Comparison of ENCODE assay signal across 11 cellular contexts in genomic region chr11:73323464-73323863, GRCh38. TPM values are rescaled to one million over a fixed set of nuclear protein-coding genes. Genes with fewer than 3 reads are reported as not detected.
DNase-seq lines count a peak whose midpoint lies in the region; ATAC-seq and TF ChIP-seq lines count a peak whose summit lies in the region.
"Had no signal": no experiment of that assay in that cellular context is flagged by ENCODE, and none has a peak within 500 bp of the region (broad histone marks: within the 10 kb centered on the region; RNA-seq: fewer than 3 reads in every experiment).

No MANE protein-coding gene starts in this region.

- H3F3A ChIP-seq in PC-9 (ENCODE audit: insufficient read depth, low read depth): peaks cover 16% of the 10 kb centered on the region; the same call in 1 of the 2 replicates

- peaks cover 10% of the 10 kb centered on the region for H3K9me3 Mint-ChIP-seq in glutamatergic neuron (ENCODE audit: unreplicated experiment)
- no peaks in the 10 kb centered on the region for H3K9me3 Mint-ChIP-seq in nephron progenitor cell
- no peaks in the 10 kb centered on the region for H3K9me3 Mint-ChIP-seq in naive thymus-derived CD4-positive, alpha-beta T cell
- H3K9me3 Mint-ChIP-seq: T-helper 1 cell treated with Interleukin-12 subunit alpha and Interleukin-12 subunit beta and Interleukin-4 antibody, amounts not matched to agents 30 μg/mL and 1 μg/mL, for 36 hours had no signal

- H3K9me3 ChIP-seq in AG04450 (ENCODE audit: control insufficient read depth, insufficient read depth, low read length) (no peaks in the 10 kb centered on the region; the same call in 1 of the 2 replicates), PC-9 (ENCODE audit: insufficient read depth, low read depth) (no peaks in the 10 kb centered on the region)
- H3K9me3 ChIP-seq in naive thymus-derived CD4-positive, alpha-beta T cell (ENCODE audit: control insufficient read depth in 2 of 3, low read length in 3 of 3): no peaks in the 10 kb centered on the region

- no TSS peak for BruUV-seq in PC-9 (replicated peaks; lab: Mats Ljungman, UMichigan)

- POLR2A ChIA-PET in AG04450 (lab: Yijun Ruan, JAX): interaction anchor here (0.6 to 5.7 kb wide), 4 partner anchors 11 to 49 kb away, joined by 3 to 61 read pairs (median 6); partner anchors contain the start of gene ARHGEF17
- POLR2A ChIA-PET in PC-9 (lab: Charles Lee; ENCODE audit: unreplicated experiment): no interaction called here
- POLR2A ChIA-PET in naive thymus-derived CD4-positive, alpha-beta T cell (lab: Charles Lee): no interaction called here

- peaks cover 7% of the 10 kb centered on the region; the same call in 1 of the 2 replicates for H4K20me1 ChIP-seq in PC-9 (ENCODE audit: insufficient read depth)

- TF ChIP-seq CTCF in AG04450 (IDR thresholded peaks at IDR 0.05; ENCODE audit: low read depth, low read length) (peak; percentile 47), glutamatergic neuron (IDR thresholded peaks at IDR 0.05; ENCODE audit: partially characterized antibody, unreplicated experiment) (no peak), nephron progenitor cell (IDR thresholded peaks at IDR 0.05) (no peak), PC-9 (conservative IDR thresholded peaks at IDR 0.05) (no peak)

- H3K36me3 ChIP-seq in PC-9 (ENCODE audit: low read depth): no peaks in the 10 kb centered on the region
- H3K36me3 ChIP-seq in naive thymus-derived CD4-positive, alpha-beta T cell (ENCODE audit: control insufficient read depth in 2 of 3, insufficient read depth in 3 of 3, low read length in 3 of 3): no peaks in the 10 kb centered on the region

- ATAC-seq in SK-N-SH treated with all-trans-retinoic acid at 6 μM for 48 hours: peak; percentile 67
- no peak for ATAC-seq in HG03045 (IDR thresholded peaks at IDR 0.05; ENCODE audit: unreplicated experiment)
- no peak for ATAC-seq in HG03095 (IDR thresholded peaks at IDR 0.05; ENCODE audit: unreplicated experiment)
- no peak for ATAC-seq in naive thymus-derived CD4-positive, alpha-beta T cell

- H3K36me3 Mint-ChIP-seq in glutamatergic neuron (ENCODE audit: unreplicated experiment): no peaks in the 10 kb centered on the region
- H3K36me3 Mint-ChIP-seq in nephron progenitor cell (ENCODE audit: low read depth): peaks cover 22% of the 10 kb centered on the region
- H3K36me3 Mint-ChIP-seq in naive thymus-derived CD4-positive, alpha-beta T cell: peaks cover 0 to 4% (median 0%) of the 10 kb centered on the region in 5 donors

- intact Hi-C loops in PC-9 (cut with micrococcal nuclease; ENCODE audit: unreplicated experiment): no loop called here
- intact Hi-C loops in naive thymus-derived CD4-positive, alpha-beta T cell (cut with micrococcal nuclease): no loop called here

- no peak overlapping the region for H2AFZ ChIP-seq in PC-9

- peaks cover 9% of the 10 kb centered on the region for H3K27me3 Mint-ChIP-seq in glutamatergic neuron (ENCODE audit: unreplicated experiment)
- peaks cover 6% of the 10 kb centered on the region for H3K27me3 Mint-ChIP-seq in nephron progenitor cell (ENCODE audit: low read depth, poor library complexity)
- H3K27me3 Mint-ChIP-seq in naive thymus-derived CD4-positive, alpha-beta T cell: no peaks in the 10 kb centered on the region

- peaks cover 12% of the 10 kb centered on the region for H3K4me1 ChIP-seq in PC-9 (replicated peaks; ENCODE audit: insufficient read depth)
- H3K4me1 ChIP-seq in naive thymus-derived CD4-positive, alpha-beta T cell (ENCODE audit: control insufficient read depth in 2 of 2, insufficient read depth in 2 of 2, low read length in 2 of 2): no peaks in the 10 kb centered on the region

- DNase-seq in AG04450 (ENCODE audit: low read depth, low spot score): no peak
- DNase-seq in glutamatergic neuron: peak; percentile 50
- DNase-seq in nephron progenitor cell: peak; percentile 77
- no peak for DNase-seq in PC-9
- no peak for DNase-seq in naive thymus-derived CD4-positive, alpha-beta T cell

- no peaks in the 10 kb centered on the region for H3K27me3 ChIP-seq in AG04450 (ENCODE audit: control insufficient read depth, insufficient read depth, low read length)
- H3K27me3 ChIP-seq in PC-9 (ENCODE audit: insufficient read depth, low read depth): no peaks in the 10 kb centered on the region
- no peaks in the 10 kb centered on the region for H3K27me3 ChIP-seq in naive thymus-derived CD4-positive, alpha-beta T cell (ENCODE audit: control insufficient read depth in 2 of 2, insufficient read depth in 2 of 2, low read length in 2 of 2)

- H3K4me3 ChIP-seq in AG04450 (ENCODE audit: low read depth, low read length) (peak overlapping the region; percentile 27; the same call in 1 of the 2 replicates), PC-9 (no peak overlapping the region)
- H3K4me3 ChIP-seq in naive thymus-derived CD4-positive, alpha-beta T cell (ENCODE audit: low read length): no peak overlapping the region

- no peaks in the 10 kb centered on the region for H3K79me2 ChIP-seq in PC-9 (ENCODE audit: low read depth)

- no peaks in the 10 kb centered on the region for H3K9me2 ChIP-seq in PC-9 (ENCODE audit: insufficient read depth)

- H3K4me1 Mint-ChIP-seq in glutamatergic neuron (ENCODE audit: low read depth, unreplicated experiment): peaks cover 50% of the 10 kb centered on the region
- peaks cover 94% of the 10 kb centered on the region for H3K4me1 Mint-ChIP-seq in nephron progenitor cell
- peaks cover 0 to 11% (median 8%) of the 10 kb centered on the region in 7 donors for H3K4me1 Mint-ChIP-seq in naive thymus-derived CD4-positive, alpha-beta T cell

- peak overlapping the region; percentile 85 for H3K27ac Mint-ChIP-seq in glutamatergic neuron (ENCODE audit: unreplicated experiment)
- peak overlapping the region; percentile 82 for H3K27ac Mint-ChIP-seq in nephron progenitor cell
- H3K27ac Mint-ChIP-seq in naive thymus-derived CD4-positive, alpha-beta T cell: no peak overlapping the region
- H3K27ac Mint-ChIP-seq: T-helper 1 cell treated with Interleukin-12 subunit alpha and Interleukin-12 subunit beta and Interleukin-4 antibody, amounts not matched to agents 30 μg/mL and 1 μg/mL, for 36 hours had no signal

- H3K4me2 ChIP-seq in PC-9: no peak overlapping the region

- CTCF ChIA-PET in AG04450 (lab: Charles Lee) (interaction anchor here (2.1 to 3.2 kb wide), 4 partner anchors 9 to 28 kb away, joined by 8 to 18 read pairs (median 12); no protein-coding TSS in a partner anchor), PC-9 (lab: Charles Lee) (interaction anchor here (0.6 kb wide), 1 partner anchor 16 kb away, joined by 6 read pairs; no protein-coding TSS in a partner anchor)
- CTCF ChIA-PET in naive thymus-derived CD4-positive, alpha-beta T cell (lab: Charles Lee): interaction anchor here (3.3 kb wide), 1 partner anchor 12 kb away, joined by 12 read pairs; no protein-coding TSS in a partner anchor

- H3K4me3 Mint-ChIP-seq in glutamatergic neuron (ENCODE audit: unreplicated experiment): peak overlapping the region; percentile 21
- H3K4me3 Mint-ChIP-seq in nephron progenitor cell: peak overlapping the region; percentile 55
- no peak overlapping the region for H3K4me3 Mint-ChIP-seq in naive thymus-derived CD4-positive, alpha-beta T cell
- H3K4me3 Mint-ChIP-seq: T-helper 1 cell treated with Interleukin-12 subunit alpha and Interleukin-12 subunit beta and Interleukin-4 antibody, amounts not matched to agents 30 μg/mL and 1 μg/mL, for 36 hours had no signal

- H3K27ac ChIP-seq in AG04450 (ENCODE audit: low read depth, low read length) (peak overlapping the region; percentile 87), PC-9 (no peak overlapping the region)
- no peak overlapping the region for H3K27ac ChIP-seq in naive thymus-derived CD4-positive, alpha-beta T cell (ENCODE audit: low read depth, low read length)
- H3K27ac ChIP-seq: C4-2B had no signal

TF ChIP-seq in SK-N-SH treated with all-trans-retinoic acid at 6 μM for 48 hours, 23 proteins besides CTCF, POLR2A, EP300 and RAD21:
- TF ChIP-seq ZFP3 (CRISPR knock-in tag; IDR thresholded peaks at IDR 0.05): peak; percentile 48; the same call in 1 of the 2 replicates
- TF ChIP-seq PPARA (CRISPR knock-in tag; IDR thresholded peaks at IDR 0.05; ENCODE audit: borderline replicate concordance): no peak

RNA-seq across cellular contexts. Expression of gene ARHGEF17, which starts 15.4 kb away (rescaled TPM):
- 30.6 and 45.2 TPM in 2 replicates for polyA plus RNA-seq in AG04450 (2011; rRNA removed)
- polyA minus RNA-seq in AG04450 (2011; rRNA and poly(A)+ RNA removed): 54.5 and 62.4 TPM in 2 replicates
- total RNA-seq in glutamatergic neuron (ENCODE audit: unreplicated experiment) (43.3 TPM), PC-9 (2021) (56.9 and 62.1 TPM in 2 replicates)
- total RNA-seq in naive thymus-derived CD4-positive, alpha-beta T cell: 1 to 10 TPM in 1 of 5 experiments, under 1 TPM in 2, not detected in 2; 0.11 to 1.1 (median 0.98) TPM
- polyA plus RNA-seq in naive thymus-derived CD4-positive, alpha-beta T cell: not detected

RNA-seq across cellular contexts. Expression of gene P2RY6, which starts 51.3 kb away (rescaled TPM):
- not detected in 2 replicates for polyA plus RNA-seq in AG04450 (2011; rRNA removed)
- polyA minus RNA-seq in AG04450 (2011; rRNA and poly(A)+ RNA removed): not detected in 2 replicates
- total RNA-seq in glutamatergic neuron (ENCODE audit: unreplicated experiment) (not detected), PC-9 (2021) (29.7 and 34.7 TPM in 2 replicates)
- total RNA-seq in naive thymus-derived CD4-positive, alpha-beta T cell: 1 to 10 TPM in 1 of 5 experiments, under 1 TPM in 2, not detected in 2; 0.34 to 1.8 (median 0.92) TPM
- polyA plus RNA-seq in naive thymus-derived CD4-positive, alpha-beta T cell: not detected
- total RNA-seq: bronchial epithelial cell had no signal

RNA-seq across cellular contexts. Expression of gene RELT, which starts 52.7 kb away (rescaled TPM):
- polyA plus RNA-seq in AG04450 (2011; rRNA removed): 1.1 TPM in 2 replicates
- 1.1 and 1.7 TPM in 2 replicates for polyA minus RNA-seq in AG04450 (2011; rRNA and poly(A)+ RNA removed)
- total RNA-seq in glutamatergic neuron (ENCODE audit: unreplicated experiment): 9.2 TPM
- 7.8 and 10.7 TPM in 2 replicates for total RNA-seq in PC-9 (2021)
- 100 to 1,000 TPM in 2 of 5 experiments, 10 to 100 TPM in 3; 11.9 to 275 (median 28.4) TPM for total RNA-seq in naive thymus-derived CD4-positive, alpha-beta T cell
- 1 to 10 TPM; 2.0 to 6.4 TPM for polyA plus RNA-seq in naive thymus-derived CD4-positive, alpha-beta T cell

Comparison
In these comparisons a context has a peak if more than half of its experiments do, and no peak if none do; other contexts are left out.
1. DNase-seq: peak in glutamatergic neuron (single experiment) and nephron progenitor cell (single experiment); none in AG04450 (single experiment), PC-9 (0 of 2) and naive thymus-derived CD4-positive, alpha-beta T cell (0 of 9).
2. H3K27ac Mint-ChIP-seq: peak in glutamatergic neuron (single experiment) and nephron progenitor cell (single experiment); none in naive thymus-derived CD4-positive, alpha-beta T cell (0 of 9).
3. H3K4me3 Mint-ChIP-seq: peak in glutamatergic neuron (single experiment) and nephron progenitor cell (single experiment); none in naive thymus-derived CD4-positive, alpha-beta T cell (0 of 10).
4. RNA of gene ARHGEF17, which starts 15.4 kb away (total RNA-seq): 56.9 to 62.1 TPM in PC-9 and 43.3 TPM in glutamatergic neuron (single experiment); 0.11 to 1.1 TPM in naive thymus-derived CD4-positive, alpha-beta T cell; every median in the first group is over 10 times any median in the second.
5. RNA of gene P2RY6, which starts 51.3 kb away (total RNA-seq): 29.7 to 34.7 TPM in PC-9; 0.34 to 1.8 TPM in naive thymus-derived CD4-positive, alpha-beta T cell and not detected in glutamatergic neuron (single experiment); every median in the first group is over 10 times any median in the second.